ENCODE assay signal across 1 cellular context in genomic region chr3:56681963-56682457, GRCh38.
TF ChIP-seq lines count a peak whose summit lies in the region.

No MANE protein-coding gene starts in this region.

TF ChIP-seq in IMR-90, 13 proteins besides CTCF, POLR2A, EP300 and RAD21 (continued from another document):
- TF ChIP-seq USF2 (IDR thresholded peaks at IDR 0.05; ENCODE audit: low read depth, low read length) (no peak), BHLHE40 (IDR thresholded peaks at IDR 0.05; ENCODE audit: low read depth, low read length) (no peak), CEBPB (IDR thresholded peaks at IDR 0.05; ENCODE audit: low read depth, low read length) (no peak), RCOR1 (IDR thresholded peaks at IDR 0.05; ENCODE audit: insufficient replicate concordance, low read length) (no peak)
